Comparison of ENCODE assay signal across 8 cellular contexts in genomic region chr9:6645153-6646027, GRCh38. TPM values are rescaled to one million over a fixed set of nuclear protein-coding genes. Genes with fewer than 3 reads are reported as not detected.
DNase-seq lines count a peak whose midpoint lies in the region; ATAC-seq lines count a peak whose summit lies in the region.

GLDC (minus strand) TSS chr9:6645729; CDS start chr9:6645499, 230 bp downstream.

- ATAC-seq in GM21515 (IDR thresholded peaks at IDR 0.05; ENCODE audit: unreplicated experiment) (peak; percentile 91), left colon (peak; percentile 95)
- ATAC-seq in central memory CD8-positive, alpha-beta T cell (replicated peaks; ENCODE audit: extremely low read depth, poor library complexity, severe bottlenecking): peak; percentile 69

- intact Hi-C loops in left colon (cut with DNase I, micrococcal nuclease): no loop called here

- H3K36me3 Mint-ChIP-seq in T-helper 1 cell treated with Interleukin-12 subunit alpha and Interleukin-12 subunit beta and Interleukin-4 antibody, amounts not matched to agents 30 μg/mL and 1 μg/mL, for 36 hours (ENCODE audit: low read depth): no peaks in the 10 kb centered on the region
- H3K36me3 Mint-ChIP-seq in central memory CD8-positive, alpha-beta T cell (ENCODE audit: insufficient read depth): peaks cover 3% of the 10 kb centered on the region

- DNase-seq in EL (peak; percentile 7), HuH-7 (ENCODE audit: low spot score) (peak; percentile 90), left colon (peak; percentile 56 to 60), NOMO-1 treated with dmso at 0.1 percent for 144 hours (lab: John Stamatoyannopoulos, UW; ENCODE audit: unreplicated experiment) (no peak)
- peak in 1 of 2 donors; percentile 13 for DNase-seq in central memory CD8-positive, alpha-beta T cell (ENCODE audit: low spot score in 2 of 2)
- DNase-seq in stimulated activated CD4-positive, alpha-beta T cell treated with anti-CD3 and anti-CD28 coated beads, Interleukin-1b, Interleukin-23, amount 100 ng/mL, for 48 hours: peak; percentile 32

- H3K9me3 Mint-ChIP-seq in T-helper 1 cell treated with Interleukin-12 subunit alpha and Interleukin-12 subunit beta and Interleukin-4 antibody, amounts not matched to agents 30 μg/mL and 1 μg/mL, for 36 hours: no peaks in the 10 kb centered on the region
- H3K9me3 Mint-ChIP-seq in central memory CD8-positive, alpha-beta T cell: no peaks in the 10 kb centered on the region

- H3K27me3 Mint-ChIP-seq in T-helper 1 cell treated with Interleukin-12 subunit alpha and Interleukin-12 subunit beta and Interleukin-4 antibody, amounts not matched to agents 30 μg/mL and 1 μg/mL, for 36 hours (ENCODE audit: low read depth): peaks cover 75% of the 10 kb centered on the region
- H3K27me3 Mint-ChIP-seq in central memory CD8-positive, alpha-beta T cell: peaks cover 100% of the 10 kb centered on the region

- H3K4me1 Mint-ChIP-seq in T-helper 1 cell treated with Interleukin-12 subunit alpha and Interleukin-12 subunit beta and Interleukin-4 antibody, amounts not matched to agents 30 μg/mL and 1 μg/mL, for 36 hours (ENCODE audit: low read depth): peaks cover 14% of the 10 kb centered on the region
- peaks cover 21% of the 10 kb centered on the region for H3K4me1 Mint-ChIP-seq in central memory CD8-positive, alpha-beta T cell

- H3K4me3 Mint-ChIP-seq in T-helper 1 cell treated with Interleukin-12 subunit alpha and Interleukin-12 subunit beta and Interleukin-4 antibody, amounts not matched to agents 30 μg/mL and 1 μg/mL, for 36 hours: peak within 1 kb of the TSS; percentile 80
- H3K4me3 Mint-ChIP-seq in central memory CD8-positive, alpha-beta T cell: peak within 1 kb of the TSS; percentile 72

- H3K27ac Mint-ChIP-seq in T-helper 1 cell treated with Interleukin-12 subunit alpha and Interleukin-12 subunit beta and Interleukin-4 antibody, amounts not matched to agents 30 μg/mL and 1 μg/mL, for 36 hours: no peak within 1 kb of the TSS
- H3K27ac Mint-ChIP-seq in central memory CD8-positive, alpha-beta T cell (ENCODE audit: low read depth): no peak within 1 kb of the TSS

RNA-seq across cellular contexts. Expression of gene GLDC, which starts in this region (rescaled TPM):
- total RNA-seq in left colon: 1 to 10 TPM in 1 of 2 donors, under 1 TPM in 1; 0.70 to 2.2 TPM
